ENCODE assay signal across 8 cellular contexts in the genomic region with DNA sequence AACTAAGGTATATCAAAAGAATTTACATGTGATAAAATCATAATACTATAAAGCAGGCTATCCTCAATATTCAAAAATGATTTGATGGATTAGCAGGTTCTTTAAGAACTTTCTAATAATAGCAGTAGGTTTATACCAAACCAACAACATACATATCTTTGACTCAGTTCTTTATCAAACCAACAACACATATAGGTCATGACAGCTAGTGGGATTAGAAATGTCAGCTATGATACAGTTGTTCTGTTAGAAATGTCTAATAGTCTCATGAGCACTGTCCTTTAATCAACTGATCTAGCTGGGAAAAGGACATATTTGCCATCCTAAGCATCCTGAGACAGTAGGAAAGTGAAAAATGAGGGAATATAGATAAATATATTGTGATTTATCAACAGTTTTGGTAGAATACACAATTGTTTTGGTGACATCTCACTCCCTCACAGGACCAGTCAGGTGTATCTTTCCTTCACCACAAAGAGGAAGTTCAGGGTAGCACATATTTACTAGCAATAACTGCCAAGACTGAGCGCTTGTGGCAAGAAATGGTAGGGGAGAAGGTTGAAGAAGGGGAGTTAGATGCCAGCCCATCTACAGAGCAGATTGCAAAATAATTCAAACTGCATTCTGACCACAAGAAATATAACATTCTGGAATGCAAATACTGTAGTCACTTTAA.
DNase-seq lines count a peak whose midpoint lies in the region; ATAC-seq and TF ChIP-seq lines count a peak whose summit lies in the region.

No MANE protein-coding gene starts in this region.

- no peaks in the 10 kb centered on the region; the same call in 1 of the 2 replicates for H3K9me1 ChIP-seq in IMR-90 (ENCODE audit: insufficient read depth, low read length)

- H4K8ac ChIP-seq in IMR-90 (ENCODE audit: low read depth in 2 of 2, low read length in 2 of 2), result no peak overlapping the region

- H3K4me1 ChIP-seq in IMR-90 (ENCODE audit: control insufficient read depth, insufficient read depth, low read length), result peaks cover 14% of the 10 kb centered on the region
- peaks cover 4 to 26% of the 10 kb centered on the region in 2 donors for H3K4me1 ChIP-seq in adrenal gland (replicated peaks in 1 of 2)
- peaks cover 0 to 55% of the 10 kb centered on the region in 2 donors for H3K4me1 ChIP-seq in right atrium auricular region

- H3K4me3 Mint-ChIP-seq in central memory CD8-positive, alpha-beta T cell, result peak overlapping the region; percentile 57

- H3K4me3 ChIP-seq in IMR-90 (ENCODE audit: insufficient read depth, low read depth, low read length) (no peak overlapping the region), adrenal gland (no peak overlapping the region), right atrium auricular region (no peak overlapping the region)

- no peak overlapping the region for H3K18ac ChIP-seq in IMR-90 (ENCODE audit: low read depth, low read length)

- H3K79me1 ChIP-seq in IMR-90 (ENCODE audit: low read depth in 1 of 2, low read length in 2 of 2), result peaks cover 3 to 17% of the 10 kb centered on the region in 2 experiments; a peak in 3 of 4 replicates

- H3K27ac ChIP-seq in IMR-90 (ENCODE audit: insufficient read depth, low read length) (no peak overlapping the region), adrenal gland (no peak overlapping the region), right atrium auricular region (no peak overlapping the region)

- BruUV-seq in IMR-90 (replicated peaks; lab: Mats Ljungman, UMichigan), result no TSS peak

- H3K9me3 ChIP-seq in IMR-90 (ENCODE audit: control insufficient read depth, insufficient read depth, low read length), result no peaks in the 10 kb centered on the region
- H3K9me3 ChIP-seq in adrenal gland (replicated peaks in 1 of 3), result no peaks in the 10 kb centered on the region
- H3K9me3 ChIP-seq in right atrium auricular region, result no peaks in the 10 kb centered on the region

- H3K36me3 ChIP-seq in IMR-90 (ENCODE audit: control insufficient read depth, insufficient read depth, low read length) (peaks cover 3% of the 10 kb centered on the region), adrenal gland (replicated peaks in 1 of 2) (peaks cover 0 to 5% of the 10 kb centered on the region in 2 donors), right atrium auricular region (peaks cover 6% of the 10 kb centered on the region)

- H3K23ac ChIP-seq in IMR-90 (ENCODE audit: low read depth, low read length), result 0 out of 2 replicates have a peak overlapping the region, but pooled peaks have one; percentile 16

- dilution Hi-C loops in IMR-90 (cut with HindIII; ENCODE audit: low sequenced_read_pairs, unreplicated experiment), result no loop called here

- peaks cover 19% of the 10 kb centered on the region for H3K36me3 Mint-ChIP-seq in central memory CD8-positive, alpha-beta T cell (ENCODE audit: insufficient read depth)

- H3K9me3 Mint-ChIP-seq in central memory CD8-positive, alpha-beta T cell, result no peaks in the 10 kb centered on the region

- TF ChIP-seq CTCF in GM13976 (IDR thresholded peaks at IDR 0.05; ENCODE audit: borderline replicate concordance, control extremely low read depth, extremely low read depth, insufficient read depth, missing control alignments) (no peak), IMR-90 (conservative IDR thresholded peaks at IDR 0.05; ENCODE audit: low read depth, low read length) (no peak), adrenal gland (IDR thresholded peaks at IDR 0.05) (no peak), right atrium auricular region (IDR thresholded peaks at IDR 0.05) (no peak)

- H2BK120ac ChIP-seq in IMR-90 (ENCODE audit: low read depth, low read length), result no peak overlapping the region

- peaks cover 3% of the 10 kb centered on the region; the same call in 1 of the 2 replicates for H4K20me1 ChIP-seq in IMR-90 (ENCODE audit: insufficient read depth, low read length)

- DNase-seq in GM13976 (ENCODE audit: low spot score) (peak; percentile 41), IMR-90 (no peak), adrenal gland (no peak), right atrium auricular region (ENCODE audit: low spot score) (no peak), NCI-H2171 (lab: John Stamatoyannopoulos, UW) (no peak), left ventricle myocardium superior (no peak)
- DNase-seq in central memory CD8-positive, alpha-beta T cell (ENCODE audit: low spot score in 2 of 2), result peak in 1 of 2 donors; percentile 20

- no peak overlapping the region for H2BK15ac ChIP-seq in IMR-90 (ENCODE audit: low read depth, low read length)

- H4K5ac ChIP-seq in IMR-90 (ENCODE audit: low read depth, low read length), result no peak overlapping the region

- CTCF ChIA-PET in IMR-90 (lab: Yijun Ruan, JAX), result interaction anchor here (1.0 kb wide), 1 partner anchor 84 kb away, joined by 3 read pairs; no protein-coding TSS in a partner anchor

- H2BK20ac ChIP-seq in IMR-90 (ENCODE audit: low read depth, low read length), result no peak overlapping the region

- no peaks in the 10 kb centered on the region for H3K27me3 ChIP-seq in IMR-90 (ENCODE audit: control insufficient read depth, insufficient read depth, low read length)
- H3K27me3 ChIP-seq in adrenal gland, result no peaks in the 10 kb centered on the region
- no peaks in the 10 kb centered on the region for H3K27me3 ChIP-seq in right atrium auricular region

- no peak for TF ChIP-seq POLR2A in IMR-90 (IDR thresholded peaks at IDR 0.05; ENCODE audit: low read depth, low read length)
- TF ChIP-seq POLR2A in adrenal gland (IDR thresholded peaks at IDR 0.05), result no peak

- POLR2A ChIA-PET in IMR-90 (lab: Charles Lee; ENCODE audit: unreplicated experiment), result no interaction called here

- H3K56ac ChIP-seq in IMR-90 (ENCODE audit: extremely low read depth, insufficient read depth, low read length), result no peak overlapping the region

- H2AFZ ChIP-seq in IMR-90 (replicated peaks; ENCODE audit: low read length, poor library complexity), result no peak overlapping the region

- in situ Hi-C loops in GM13976 (cut with MboI; ENCODE audit: low sequenced_read_pairs, unreplicated experiment) (no loop called here), IMR-90 (cut with MboI; ENCODE audit: low sequenced_read_pairs) (no loop called here)

- no peak overlapping the region for H4K91ac ChIP-seq in IMR-90 (ENCODE audit: insufficient read depth, low read depth, low read length)

- no CpG with 5 or more reads among the region's 1 CpG for WGBS in IMR-90 (ENCODE audit: extremely low coverage in 2 of 2, insufficient read length in 1 of 2), 2 experiments
- 77 to 97% (median 90%) methylated on average over 1 of the region's 1 CpG for WGBS in adrenal gland, 4 donors

- intact Hi-C loops in IMR-90 (cut with micrococcal nuclease), result loop anchor here (5.0 kb wide), 1 partner anchor 169 kb away; a partner anchor contains a TSS
- intact Hi-C loops in adrenal gland (cut with DNase I), result no loop called here
- intact Hi-C loops in left ventricle myocardium superior (cut with micrococcal nuclease), result no loop called here

- no peaks in the 10 kb centered on the region for H3K27me3 Mint-ChIP-seq in central memory CD8-positive, alpha-beta T cell

- no peak for TF ChIP-seq RAD21 in IMR-90 (IDR thresholded peaks at IDR 0.05; ENCODE audit: low read length)

- H2BK5ac ChIP-seq in IMR-90 (ENCODE audit: low read depth, low read length, poor library complexity, severe bottlenecking), result no peak overlapping the region

- no peak overlapping the region for H2AK9ac ChIP-seq in IMR-90 (replicated peaks; ENCODE audit: low read depth, low read length, poor library complexity)

- peak overlapping the region; percentile 24; the same call in 1 of the 2 replicates for H3K14ac ChIP-seq in IMR-90 (replicated peaks; ENCODE audit: low read depth, low read length)

- ATAC-seq in GM21423 (IDR thresholded peaks at IDR 0.05; ENCODE audit: unreplicated experiment) (peak; percentile 71), IMR-90 (ENCODE audit: low read depth) (no peak), left ventricle myocardium superior (no peak)
- peak; percentile 52 for ATAC-seq in central memory CD8-positive, alpha-beta T cell (replicated peaks; ENCODE audit: extremely low read depth, poor library complexity, severe bottlenecking)

- H3K4me2 ChIP-seq in IMR-90 (ENCODE audit: low read depth, low read length), result no peak overlapping the region

- H2AK5ac ChIP-seq in IMR-90 (ENCODE audit: low read depth, low read length), result peak overlapping the region; percentile 64; the same call in 1 of the 2 replicates

- peaks cover 78% of the 10 kb centered on the region for H3K4me1 Mint-ChIP-seq in central memory CD8-positive, alpha-beta T cell

- H3K9ac ChIP-seq in IMR-90 (ENCODE audit: low read depth, low read length), result no peak overlapping the region

- no peak overlapping the region for H3K4ac ChIP-seq in IMR-90 (ENCODE audit: low read depth, low read length)

- peak overlapping the region; percentile 97 for H3K27ac Mint-ChIP-seq in central memory CD8-positive, alpha-beta T cell (ENCODE audit: low read depth)

TF ChIP-seq in IMR-90, 13 proteins besides CTCF, POLR2A, EP300 and RAD21:
- no peak for TF ChIP-seq CHD1 (IDR thresholded peaks at IDR 0.05; ENCODE audit: low read depth, low read length)
- TF ChIP-seq, protein P1, sequence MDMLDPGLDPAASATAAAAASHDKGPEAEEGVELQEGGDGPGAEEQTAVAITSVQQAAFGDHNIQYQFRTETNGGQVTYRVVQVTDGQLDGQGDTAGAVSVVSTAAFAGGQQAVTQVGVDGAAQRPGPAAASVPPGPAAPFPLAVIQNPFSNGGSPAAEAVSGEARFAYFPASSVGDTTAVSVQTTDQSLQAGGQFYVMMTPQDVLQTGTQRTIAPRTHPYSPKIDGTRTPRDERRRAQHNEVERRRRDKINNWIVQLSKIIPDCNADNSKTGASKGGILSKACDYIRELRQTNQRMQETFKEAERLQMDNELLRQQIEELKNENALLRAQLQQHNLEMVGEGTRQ (IDR thresholded peaks at IDR 0.05; ENCODE audit: low read depth, low read length), result no peak
- no peak for TF ChIP-seq MXI1 (IDR thresholded peaks at IDR 0.05; ENCODE audit: borderline replicate concordance, low read depth, low read length)
- TF ChIP-seq BHLHE40 (IDR thresholded peaks at IDR 0.05; ENCODE audit: low read depth, low read length), result no peak
- TF ChIP-seq MAFK (IDR thresholded peaks at IDR 0.05; ENCODE audit: low read depth, low read length), result no peak

Comparison
In these comparisons a context has a peak if more than half of its experiments do, and no peak if none do; other contexts are left out.
1. ATAC-seq: peak in GM21423 (single experiment) and central memory CD8-positive, alpha-beta T cell (single experiment); none in IMR-90 (single experiment) and left ventricle myocardium superior (single experiment).